In genomic region chr4:155331478-155331877, GRCh38 we compare ENCODE assay signal across 9 cellular contexts. TPM values are rescaled to one million over a fixed set of nuclear protein-coding genes. Genes with fewer than 3 reads are reported as not detected.
"Had no signal": no experiment of that assay in that cellular context is flagged by ENCODE, and none has a peak within 500 bp of the region (broad histone marks: within the 10 kb centered on the region; RNA-seq: fewer than 3 reads in every experiment).

No MANE protein-coding gene starts in this region.

- FAIRE-seq: H1, H54, HTR-8/SVneo had no signal

- H2AFZ ChIP-seq: GM23338 had no signal

- DNase-seq: H9, HCEC 1CT, KBM-7 had no signal

- H3K27ac ChIP-seq: KMS-11 had no signal

- ATAC-seq: GM23338 had no signal

- H3K9ac ChIP-seq: KMS-11 had no signal

- H3K4me3 ChIP-seq: GM23338 had no signal

- H3K4me2 ChIP-seq: GM23338, KMS-11 had no signal

RNA-seq across cellular contexts. Expression of gene MAP9, which starts 45.3 kb away (rescaled TPM):
- total RNA-seq: HT-29 had no signal
